ENCODE assay signal across 12 cellular contexts in the genomic region with DNA sequence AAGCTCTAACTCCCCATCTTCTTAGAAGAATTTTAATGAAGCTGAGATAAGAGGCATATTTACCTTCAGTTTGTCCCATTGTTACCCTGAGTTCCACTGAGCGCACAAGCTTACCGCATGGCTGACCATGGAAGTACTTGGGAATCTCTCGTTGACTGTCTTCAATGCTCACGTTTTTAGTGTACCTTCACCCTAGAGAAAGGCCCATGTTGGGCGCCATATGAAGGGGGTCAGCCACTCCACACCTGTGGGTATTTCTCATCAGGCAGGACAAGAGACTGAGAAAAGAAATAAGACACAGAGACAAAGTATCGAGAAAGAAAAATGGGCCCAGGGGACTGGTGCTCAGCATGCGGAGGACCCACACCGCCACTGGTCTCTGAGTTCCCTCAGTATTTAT. TPM values are rescaled to one million over a fixed set of nuclear protein-coding genes. Genes with fewer than 3 reads are reported as not detected.
A peak's percentile ranks its signal among the peaks of the same experiment; 100 is the strongest.
DNase-seq lines count a peak whose midpoint lies in the region; TF ChIP-seq lines count a peak whose summit lies in the region.
"Not testable (repeated sequence)": the region's sequence is repeated elsewhere in the genome, so short reads cannot be mapped to it uniquely, and the experiment has no call there.
"Had no signal": no experiment of that assay in that cellular context is flagged by ENCODE, and none has a peak within 500 bp of the region (broad histone marks: within the 10 kb centered on the region; RNA-seq: fewer than 3 reads in every experiment).

No MANE protein-coding gene starts in this region.

- not testable (repeated sequence) for H3K9ac ChIP-seq in neural progenitor cell

- H3K27ac Mint-ChIP-seq in activated naive CD4-positive, alpha-beta T cell treated with anti-CD3 and anti-CD28 coated beads for 36 hours; MCF 10A (ENCODE audit: low read depth, unreplicated experiment); neural progenitor cell: not testable (repeated sequence)

- DNase-seq in Caki2 (ENCODE audit: low read depth) (peak; percentile 41), NCI-H226 (peak; percentile 12), MCF 10A (ENCODE audit: unreplicated experiment) (peak; percentile 13), esophagus muscularis mucosa (ENCODE audit: extremely low spot score) (peak; percentile 39), iris pigment epithelial cell (ENCODE audit: low read depth) (peak; percentile 4), neural progenitor cell (ENCODE audit: low spot score) (peak; percentile 23)
- DNase-seq in activated naive CD4-positive, alpha-beta T cell treated with anti-CD3 and anti-CD28 coated beads for 36 hours = peak; percentile 9

- not testable (repeated sequence) for H3K4me3 ChIP-seq in HEK293 (ENCODE audit: low read depth, low read length); esophagus muscularis mucosa; neural progenitor cell

- H3K79me2 ChIP-seq in neural progenitor cell (ENCODE audit: low read depth) = not testable (repeated sequence)

- CTCF ChIA-PET in HEK293 (lab: Yijun Ruan, JAX) = interaction anchor here (0.7 to 0.9 kb wide), 3 partner anchors 19 to 97 kb away, joined by 3 to 5 read pairs (median 4); no protein-coding TSS in a partner anchor
- CTCF ChIA-PET in activated naive CD4-positive, alpha-beta T cell treated with anti-CD3 and anti-CD28 coated beads for 36 hours (lab: Charles Lee); MCF 10A (lab: Yijun Ruan, JAX): not testable (repeated sequence)

- H3K27me3 ChIP-seq in esophagus muscularis mucosa, neural progenitor cell: not testable (repeated sequence)

- BruUV-seq in MCF 10A (replicated peaks; lab: Mats Ljungman, UMichigan) = not testable (repeated sequence)

- not testable (repeated sequence) for H3K27ac ChIP-seq in HEK293 (ENCODE audit: extremely low read depth, low read depth, low read length); esophagus muscularis mucosa (replicated peaks in 1 of 4); neural progenitor cell

- TF ChIP-seq EP300 in esophagus muscularis mucosa (IDR thresholded peaks at IDR 0.05) = not testable (repeated sequence)

- not testable (repeated sequence) for H3K27me3 Mint-ChIP-seq in activated naive CD4-positive, alpha-beta T cell treated with anti-CD3 and anti-CD28 coated beads for 36 hours (ENCODE audit: low read depth); MCF 10A (ENCODE audit: insufficient read depth, unreplicated experiment); neural progenitor cell (ENCODE audit: insufficient read depth, low read depth)

- in situ Hi-C loops in Caki2 (cut with HindIII; ENCODE audit: low pct_unique_long_range_greater_than_20kb, low sequenced_read_pairs) = not testable (repeated sequence)

- not testable (repeated sequence) for H3K9me3 ChIP-seq in HEK293 (ENCODE audit: control insufficient read depth, insufficient read depth, low read depth, low read length); neural progenitor cell (ENCODE audit: low read depth)
- peaks cover 0 to 30% (median 20%) of the 10 kb centered on the region in 4 donors for H3K9me3 ChIP-seq in esophagus muscularis mucosa

- H3K4me3 Mint-ChIP-seq in activated naive CD4-positive, alpha-beta T cell treated with anti-CD3 and anti-CD28 coated beads for 36 hours; MCF 10A (ENCODE audit: unreplicated experiment); neural progenitor cell: not testable (repeated sequence)

- not testable (repeated sequence) for H2AFZ ChIP-seq in neural progenitor cell (replicated peaks)

- POLR2A ChIA-PET in HEK293 (lab: Yijun Ruan, JAX); MCF 10A (lab: Yijun Ruan, JAX): not testable (repeated sequence)

- H3F3A ChIP-seq in neural progenitor cell (ENCODE audit: low read depth) = not testable (repeated sequence)

- intact Hi-C loops in activated naive CD4-positive, alpha-beta T cell treated with anti-CD3 and anti-CD28 coated beads for 36 hours (cut with micrococcal nuclease); MCF 10A (cut with micrococcal nuclease); esophagus muscularis mucosa (cut with DNase I): not testable (repeated sequence)

- not testable (repeated sequence) for TF ChIP-seq POLR2A in esophagus muscularis mucosa (IDR thresholded peaks at IDR 0.05; ENCODE audit: low read depth)

- H3K4me1 Mint-ChIP-seq in activated naive CD4-positive, alpha-beta T cell treated with anti-CD3 and anti-CD28 coated beads for 36 hours (ENCODE audit: low read depth); MCF 10A (ENCODE audit: insufficient read depth, unreplicated experiment); neural progenitor cell: not testable (repeated sequence)

- not testable (repeated sequence) for TF ChIP-seq CTCF in HEK293 (tag by site-specific recombination; IDR thresholded peaks at IDR 0.05); MCF 10A (IDR thresholded peaks at IDR 0.05; ENCODE audit: unreplicated experiment); esophagus muscularis mucosa (IDR thresholded peaks at IDR 0.05); neural progenitor cell (IDR thresholded peaks at IDR 0.05)

- WGBS in esophagus muscularis mucosa = 92% methylated on average over 7 of the region's 8 CpGs

- not testable (repeated sequence) for H4K20me1 ChIP-seq in neural progenitor cell (ENCODE audit: low read depth)

- not testable (repeated sequence) for H3K36me3 Mint-ChIP-seq in activated naive CD4-positive, alpha-beta T cell treated with anti-CD3 and anti-CD28 coated beads for 36 hours (ENCODE audit: low read depth); MCF 10A (ENCODE audit: insufficient read depth, unreplicated experiment); neural progenitor cell

- H3K36me3 ChIP-seq in HEK293 (ENCODE audit: control insufficient read depth in 2 of 2, insufficient read depth in 1 of 2, low read length in 2 of 2); esophagus muscularis mucosa; neural progenitor cell: not testable (repeated sequence)

- peaks cover 24% of the 10 kb centered on the region for H3K9me3 Mint-ChIP-seq in activated naive CD4-positive, alpha-beta T cell treated with anti-CD3 and anti-CD28 coated beads for 36 hours
- not testable (repeated sequence) for H3K9me3 Mint-ChIP-seq in MCF 10A (ENCODE audit: unreplicated experiment)
- H3K9me3 Mint-ChIP-seq in neural progenitor cell = peaks cover 15% of the 10 kb centered on the region

- H3K4me1 ChIP-seq in HEK293 (ENCODE audit: control insufficient read depth, insufficient read depth, low read length); esophagus muscularis mucosa; neural progenitor cell: not testable (repeated sequence)

- not testable (repeated sequence) for H3K4me2 ChIP-seq in neural progenitor cell

TF ChIP-seq in HEK293, 187 proteins besides CTCF, POLR2A, EP300 and RAD21:
- TF ChIP-seq SETDB1 (IDR thresholded peaks at IDR 0.05; ENCODE audit: insufficient read length, low read length) = peak; percentile 63

RNA-seq across cellular contexts. Expression of a gene that starts 6.5 kb away (rescaled TPM):
- total RNA-seq in Caki2 (2014; rRNA removed; shearing (Covaris generic); ENCODE audit: low replicate concordance) = not detected in 2 replicates
- total RNA-seq in activated naive CD4-positive, alpha-beta T cell treated with anti-CD3 and anti-CD28 coated beads for 36 hours = not detected
- total RNA-seq in MCF 10A (2022) = not detected in 2 replicates
- total RNA-seq in esophagus muscularis mucosa = not detected
- total RNA-seq in neural progenitor cell (ENCODE audit: low replicate concordance) = not detected in 2 replicates
- total RNA-seq: A673; CD8-positive, alpha-beta T cell; Daoy; H4 had no signal

RNA-seq across cellular contexts. Expression of a gene that starts 11.2 kb away (rescaled TPM):
- total RNA-seq in Caki2 (2014; rRNA removed; shearing (Covaris generic); ENCODE audit: low replicate concordance) = not detected in 2 replicates
- not detected for total RNA-seq in activated naive CD4-positive, alpha-beta T cell treated with anti-CD3 and anti-CD28 coated beads for 36 hours
- total RNA-seq in MCF 10A (2022) = not detected in 2 replicates
- total RNA-seq in esophagus muscularis mucosa = not detected
- not detected in 2 replicates for total RNA-seq in neural progenitor cell (ENCODE audit: low replicate concordance)
- total RNA-seq: A673; CD8-positive, alpha-beta T cell; Daoy; H4 had no signal

RNA-seq across cellular contexts. Expression of a gene that starts 38.7 kb away (rescaled TPM):
- total RNA-seq in Caki2 (2014; rRNA removed; shearing (Covaris generic); ENCODE audit: low replicate concordance) = not detected in 2 replicates
- total RNA-seq in activated naive CD4-positive, alpha-beta T cell treated with anti-CD3 and anti-CD28 coated beads for 36 hours = not detected
- total RNA-seq in MCF 10A (2022) (not detected in 2 replicates), esophagus muscularis mucosa (not detected), neural progenitor cell (ENCODE audit: low replicate concordance) (not detected in 2 replicates)
- total RNA-seq: A673; CD8-positive, alpha-beta T cell; Daoy; H4 had no signal

RNA-seq across cellular contexts. Expression of a gene that starts 46.5 kb away (rescaled TPM):
- not detected in 2 replicates for total RNA-seq in Caki2 (2014; rRNA removed; shearing (Covaris generic); ENCODE audit: low replicate concordance)
- not detected for total RNA-seq in activated naive CD4-positive, alpha-beta T cell treated with anti-CD3 and anti-CD28 coated beads for 36 hours
- total RNA-seq in MCF 10A (2022) = not detected in 2 replicates
- total RNA-seq in esophagus muscularis mucosa = not detected
- not detected in 2 replicates for total RNA-seq in neural progenitor cell (ENCODE audit: low replicate concordance)
- total RNA-seq: A673; CD8-positive, alpha-beta T cell; Daoy; H4 had no signal
